ENCODE assay signal across 10 cellular contexts in the genomic region with DNA sequence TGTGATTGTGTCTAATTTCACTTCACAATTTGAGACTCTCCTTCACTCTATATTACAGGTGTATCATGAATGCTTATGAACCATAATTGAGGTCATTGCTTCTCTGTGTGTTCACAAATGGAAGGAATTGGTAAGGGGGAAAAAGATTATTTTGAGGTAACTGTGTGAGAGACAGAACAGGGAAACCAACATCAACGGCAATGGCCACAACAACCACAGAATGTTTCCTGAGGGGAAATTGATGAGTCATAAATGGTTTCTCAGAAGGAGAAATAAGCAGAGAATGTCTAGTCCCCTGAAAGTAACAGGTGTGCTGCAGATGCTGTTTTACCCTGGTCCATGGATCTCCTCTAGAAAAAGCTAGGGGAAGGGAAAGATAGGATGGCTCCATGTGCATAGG.
A peak's percentile ranks its signal among the peaks of the same experiment; 100 is the strongest.
DNase-seq lines count a peak whose midpoint lies in the region; ATAC-seq, FAIRE-seq and TF ChIP-seq lines count a peak whose summit lies in the region.
"Had no signal": no experiment of that assay in that cellular context is flagged by ENCODE, and none has a peak within 500 bp of the region (broad histone marks: within the 10 kb centered on the region; RNA-seq: fewer than 3 reads in every experiment).

No MANE protein-coding gene starts in this region.

- H3K36me3 Mint-ChIP-seq in CD14-positive monocyte: no peaks in the 10 kb centered on the region

- BruUV-seq in GM12878 (replicated peaks; lab: Mats Ljungman, UMichigan): no TSS peak

- H3K9me3 Mint-ChIP-seq in CD14-positive monocyte: peaks cover 0 to 10% (median 3%) of the 10 kb centered on the region in 7 donors

- H3K36me3 ChIP-seq in GM12878 (ENCODE audit: control insufficient read depth in 2 of 2, insufficient read depth in 2 of 2, low read length in 1 of 2): no peaks in the 10 kb centered on the region

- CTCF ChIA-PET in GM12878 (lab: Yijun Ruan, JAX): interaction anchor here (0.7 to 1.6 kb wide), 2 partner anchors 22 to 297 kb away, joined by 3 to 5 read pairs; no protein-coding TSS in a partner anchor

- H3K4me1 Mint-ChIP-seq in CD14-positive monocyte: no peaks in the 10 kb centered on the region

- peaks cover 8 to 31% (median 22%) of the 10 kb centered on the region in 3 donors for H3K27me3 Mint-ChIP-seq in CD14-positive monocyte (ENCODE audit: low read depth in 3 of 3)

- H3K9ac ChIP-seq in GM12878 (ENCODE audit: control insufficient read depth, insufficient read depth, low read length): no peak overlapping the region

- H3K4me3 ChIP-seq in GM12878: no peak overlapping the region

- no peak for TF ChIP-seq RAD21 in GM12878 (IDR thresholded peaks at IDR 0.05; ENCODE audit: insufficient read depth, low read depth, low read length)

- peaks cover 0 to 7% of the 10 kb centered on the region in 2 experiments; a peak in 1 of 4 replicates for H3K27me3 ChIP-seq in GM12878 (replicated peaks in 1 of 2; ENCODE audit: control insufficient read depth in 2 of 2, insufficient read depth in 2 of 2, low read length in 1 of 2)

- peak overlapping the region; percentile 22; the same call in 1 of the 2 replicates for H3K4me2 ChIP-seq in GM12878 (ENCODE audit: control insufficient read depth, insufficient read depth)

- TF ChIP-seq CTCF in GM12878 (IDR thresholded peaks at IDR 0.05 in 2 of 3, conservative IDR thresholded peaks at IDR 0.05 in 1 of 3; ENCODE audit: control insufficient read depth in 2 of 3, extremely low read depth in 1 of 3, insufficient read depth in 1 of 3, low read depth in 3 of 3, low read length in 3 of 3): no peak
- no peak for TF ChIP-seq CTCF in CD14-positive monocyte (IDR thresholded peaks at IDR 0.05)

- DNase-seq in GM12878 (ENCODE audit: low read depth, low spot score) (peak; percentile 28), CD14-positive monocyte (ENCODE audit: low spot score) (no peak), SIG-M5 (lab: John Stamatoyannopoulos, UW) (no peak), NCI-H2081 (lab: John Stamatoyannopoulos, UW) (no peak), anterior cingulate cortex (lab: John Stamatoyannopoulos, UW) (no peak)
- DNase-seq: right cardiac atrium had no signal

- SMC1A ChIA-PET in GM12878 (lab: Charles Lee; ENCODE audit: uncharacterized antibody, unreplicated experiment): no interaction called here

- no peak overlapping the region for H3K27ac Mint-ChIP-seq in CD14-positive monocyte

- TF ChIP-seq EP300 in GM12878 (IDR thresholded peaks at IDR 0.05; ENCODE audit: borderline replicate concordance in 1 of 2, control insufficient read depth in 1 of 2, low read depth in 2 of 2, low read length in 2 of 2): peak in 1 of 2 experiments; percentile 27; a peak in 2 of 4 replicates

- no peak for TF ChIP-seq POLR2A in GM12878 (IDR thresholded peaks at IDR 0.05; ENCODE audit: low read depth, low read length)

- H2AFZ ChIP-seq in GM12878 (ENCODE audit: control insufficient read depth, low read depth, low read length): no peak overlapping the region

- in situ Hi-C loops in GM12878 (cut with MboI): loop anchor here (25.0 kb wide), 1 partner anchor 1534 kb away; no protein-coding TSS in a partner anchor

- WGBS in GM12878 (ENCODE audit: insufficient coverage, insufficient replicate concordance, low lambda C conversion rate, missing lambda C conversion rate): 0% methylated on average over 1 of the region's 1 CpG

- no peaks in the 10 kb centered on the region; the same call in 2 of the 3 replicates for H3K9me3 ChIP-seq in GM12878 (replicated peaks; ENCODE audit: control insufficient read depth, insufficient read depth, low read length)

- ATAC-seq in GM18511 (IDR thresholded peaks at IDR 0.05; ENCODE audit: unreplicated experiment): peak; percentile 96
- ATAC-seq in GM21528 (IDR thresholded peaks at IDR 0.05; ENCODE audit: low FRiP score, unreplicated experiment): peak; percentile 95
- ATAC-seq in HG03457 (IDR thresholded peaks at IDR 0.05; ENCODE audit: unreplicated experiment): peak; percentile 97
- peak; percentile 89 for ATAC-seq in GM12878
- ATAC-seq: right cardiac atrium had no signal

- peaks cover 6% of the 10 kb centered on the region; the same call in 1 of the 2 replicates for H3K4me1 ChIP-seq in GM12878 (ENCODE audit: control insufficient read depth, insufficient read depth, low read length)

- no peak for FAIRE-seq in GM12878 (lab: Jason Lieb, UNC)

- POLR2A ChIA-PET in GM12878 (lab: Charles Lee): no interaction called here

- RAD21 ChIA-PET in GM12878 (lab: Charles Lee; ENCODE audit: unreplicated experiment): no interaction called here

- no peaks in the 10 kb centered on the region for H4K20me1 ChIP-seq in GM12878 (ENCODE audit: control insufficient read depth, insufficient read depth)

- no peak overlapping the region for H3K4me3 Mint-ChIP-seq in CD14-positive monocyte

- intact Hi-C loops in GM12878 (cut with micrococcal nuclease; ENCODE audit: unreplicated experiment): loop anchor here (5.0 to 10.0 kb wide), 4 partner anchors 291 to 1521 kb away; a partner anchor contains a TSS
- intact Hi-C loops in CD14-positive monocyte (cut with micrococcal nuclease): no loop called here

- no peak overlapping the region for H3K27ac ChIP-seq in GM12878 (ENCODE audit: control insufficient read depth, insufficient read depth)
- H3K27ac ChIP-seq: VCaP had no signal

- H3K79me2 ChIP-seq in GM12878 (ENCODE audit: control insufficient read depth, insufficient read depth, low read length): no peaks in the 10 kb centered on the region

TF ChIP-seq in GM12878, 131 proteins besides CTCF, POLR2A, EP300 and RAD21 (continues in another document):
- peak; percentile 83; the same call in 1 of the 2 replicates for TF ChIP-seq ZBED1 (IDR thresholded peaks at IDR 0.05; ENCODE audit: borderline replicate concordance)
- peak; percentile 66 for TF ChIP-seq IKZF1 (conservative IDR thresholded peaks at IDR 0.05)
- TF ChIP-seq ETV6 (conservative IDR thresholded peaks at IDR 0.05 in 1 of 2, IDR thresholded peaks at IDR 0.05 in 1 of 2; ENCODE audit: borderline replicate concordance in 1 of 2, low read depth in 1 of 2): peak in 1 of 2 experiments; percentile 93; a peak in 2 of 4 replicates
- TF ChIP-seq, protein P1, sequence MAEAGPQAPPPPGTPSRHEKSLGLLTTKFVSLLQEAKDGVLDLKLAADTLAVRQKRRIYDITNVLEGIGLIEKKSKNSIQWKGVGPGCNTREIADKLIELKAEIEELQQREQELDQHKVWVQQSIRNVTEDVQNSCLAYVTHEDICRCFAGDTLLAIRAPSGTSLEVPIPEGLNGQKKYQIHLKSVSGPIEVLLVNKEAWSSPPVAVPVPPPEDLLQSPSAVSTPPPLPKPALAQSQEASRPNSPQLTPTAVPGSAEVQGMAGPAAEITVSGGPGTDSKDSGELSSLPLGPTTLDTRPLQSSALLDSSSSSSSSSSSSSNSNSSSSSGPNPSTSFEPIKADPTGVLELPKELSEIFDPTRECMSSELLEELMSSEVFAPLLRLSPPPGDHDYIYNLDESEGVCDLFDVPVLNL (IDR thresholded peaks at IDR 0.05; ENCODE audit: low read depth, low read length): no peak
- peak; percentile 55; the same call in 1 of the 2 replicates for TF ChIP-seq PML (IDR thresholded peaks at IDR 0.05; ENCODE audit: low read length)
- no peak for TF ChIP-seq STAT1 (conservative IDR thresholded peaks at IDR 0.05)
- TF ChIP-seq HDGF (IDR thresholded peaks at IDR 0.05): no peak
- no peak for TF ChIP-seq HDAC2 (IDR thresholded peaks at IDR 0.05)
- peak; percentile 100 for TF ChIP-seq RUNX3 (IDR thresholded peaks at IDR 0.05; ENCODE audit: low read length)
- TF ChIP-seq, protein P2, sequence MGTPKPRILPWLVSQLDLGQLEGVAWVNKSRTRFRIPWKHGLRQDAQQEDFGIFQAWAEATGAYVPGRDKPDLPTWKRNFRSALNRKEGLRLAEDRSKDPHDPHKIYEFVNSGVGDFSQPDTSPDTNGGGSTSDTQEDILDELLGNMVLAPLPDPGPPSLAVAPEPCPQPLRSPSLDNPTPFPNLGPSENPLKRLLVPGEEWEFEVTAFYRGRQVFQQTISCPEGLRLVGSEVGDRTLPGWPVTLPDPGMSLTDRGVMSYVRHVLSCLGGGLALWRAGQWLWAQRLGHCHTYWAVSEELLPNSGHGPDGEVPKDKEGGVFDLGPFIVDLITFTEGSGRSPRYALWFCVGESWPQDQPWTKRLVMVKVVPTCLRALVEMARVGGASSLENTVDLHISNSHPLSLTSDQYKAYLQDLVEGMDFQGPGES (IDR thresholded peaks at IDR 0.05): no peak
- TF ChIP-seq GABPA (IDR thresholded peaks at IDR 0.05; ENCODE audit: low read depth): peak; percentile 58; the same call in 1 of the 2 replicates
- 0 out of 2 replicates have a peak, but pooled peaks have one; percentile 26 for TF ChIP-seq CREB1 (IDR thresholded peaks at IDR 0.05; ENCODE audit: low read depth)
- TF ChIP-seq DPF2 (IDR thresholded peaks at IDR 0.05): peak; percentile 40; the same call in 1 of the 2 replicates
- TF ChIP-seq, protein P3, sequence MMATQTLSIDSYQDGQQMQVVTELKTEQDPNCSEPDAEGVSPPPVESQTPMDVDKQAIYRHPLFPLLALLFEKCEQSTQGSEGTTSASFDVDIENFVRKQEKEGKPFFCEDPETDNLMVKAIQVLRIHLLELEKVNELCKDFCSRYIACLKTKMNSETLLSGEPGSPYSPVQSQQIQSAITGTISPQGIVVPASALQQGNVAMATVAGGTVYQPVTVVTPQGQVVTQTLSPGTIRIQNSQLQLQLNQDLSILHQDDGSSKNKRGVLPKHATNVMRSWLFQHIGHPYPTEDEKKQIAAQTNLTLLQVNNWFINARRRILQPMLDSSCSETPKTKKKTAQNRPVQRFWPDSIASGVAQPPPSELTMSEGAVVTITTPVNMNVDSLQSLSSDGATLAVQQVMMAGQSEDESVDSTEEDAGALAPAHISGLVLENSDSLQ (IDR thresholded peaks at IDR 0.05): no peak
- TF ChIP-seq YBX1 (IDR thresholded peaks at IDR 0.05): no peak
- peak; percentile 93; the same call in 1 of the 2 replicates for TF ChIP-seq MTA3 (IDR thresholded peaks at IDR 0.05; ENCODE audit: borderline replicate concordance, low read length)
